In the genomic region with DNA sequence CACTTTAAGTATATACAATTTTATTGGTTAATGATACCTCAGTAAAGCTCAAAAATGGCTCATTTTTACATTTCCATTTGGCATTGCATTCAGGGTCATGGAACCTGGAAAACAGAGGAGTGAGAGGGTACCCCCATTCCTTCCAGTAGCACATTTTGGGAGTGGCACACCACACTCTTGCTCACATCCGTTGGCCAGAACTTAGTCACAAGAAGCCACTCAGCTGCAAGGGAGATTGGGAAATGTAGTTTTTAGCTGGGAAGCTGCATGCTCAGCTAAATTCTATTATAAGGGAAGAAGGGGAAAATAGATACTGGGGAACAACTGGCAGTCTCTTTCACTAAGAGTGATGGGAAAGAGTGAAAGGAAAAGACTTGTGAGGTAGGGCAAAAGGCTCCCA, we compare ENCODE assay signal across 15 cellular contexts.
A peak's percentile ranks its signal among the peaks of the same experiment; 100 is the strongest.
DNase-seq lines count a peak whose midpoint lies in the region; ATAC-seq and TF ChIP-seq lines count a peak whose summit lies in the region.
"Had no signal": no experiment of that assay in that cellular context is flagged by ENCODE, and none has a peak within 500 bp of the region (broad histone marks: within the 10 kb centered on the region; RNA-seq: fewer than 3 reads in every experiment).

No MANE protein-coding gene starts in this region.

- no peak for TF ChIP-seq POLR2A in Peyer's patch (IDR thresholded peaks at IDR 0.05)

- H3K27me3 ChIP-seq in mammary epithelial cell (ENCODE audit: insufficient read depth, low read length) (no peaks in the 10 kb centered on the region), Peyer's patch (no peaks in the 10 kb centered on the region)
- H3K27me3 ChIP-seq: BE2C, dorsolateral prefrontal cortex, tibial artery had no signal

- no peak overlapping the region for H3K4me3 ChIP-seq in mammary epithelial cell (replicated peaks in 1 of 3; ENCODE audit: insufficient read depth in 1 of 3, low read depth in 2 of 3, low read length in 3 of 3)
- H3K4me3 ChIP-seq in Peyer's patch: no peak overlapping the region
- H3K4me3 ChIP-seq: dorsolateral prefrontal cortex, tibial artery had no signal

- peak overlapping the region; percentile 9 for H3K27ac Mint-ChIP-seq in activated T-cell treated with anti-CD3 and anti-CD28 coated beads, Interleukin-2, amount 50 U/mL, for 72 hours
- peak overlapping the region; percentile 51 for H3K27ac Mint-ChIP-seq in progenitor cell of endocrine pancreas
- H3K27ac Mint-ChIP-seq: activated CD4-positive, alpha-beta T cell treated with anti-CD3 and anti-CD28 coated beads, Interleukin-2, amount 10 ng/mL, durations not matched to agents 24 days and 14 days had no signal

- H3K4me2 ChIP-seq in mammary epithelial cell (ENCODE audit: insufficient read depth, low read depth, low read length): no peak overlapping the region

- BruUV-seq in mammary epithelial cell (replicated peaks; lab: Mats Ljungman, UMichigan): no TSS peak

- in situ Hi-C loops in mammary epithelial cell (cut with MboI; ENCODE audit: low sequenced_read_pairs in 2 of 2): no loop called here

- H3K27me3 Mint-ChIP-seq in activated T-cell treated with anti-CD3 and anti-CD28 coated beads, Interleukin-2, amount 50 U/mL, for 72 hours (ENCODE audit: low read depth): no peaks in the 10 kb centered on the region
- H3K27me3 Mint-ChIP-seq in progenitor cell of endocrine pancreas: no peaks in the 10 kb centered on the region

- dilution Hi-C loops in mammary epithelial cell (cut with HindIII; ENCODE audit: low sequenced_read_pairs): no loop called here

- peaks cover 5% of the 10 kb centered on the region for H3K4me1 Mint-ChIP-seq in activated T-cell treated with anti-CD3 and anti-CD28 coated beads, Interleukin-2, amount 50 U/mL, for 72 hours (ENCODE audit: low read depth)
- H3K4me1 Mint-ChIP-seq in progenitor cell of endocrine pancreas (ENCODE audit: low read depth): no peaks in the 10 kb centered on the region

- no peak for ATAC-seq in activated T-cell treated with anti-CD3 and anti-CD28 coated beads, Interleukin-2, amount 50 U/mL, for 72 hours (replicated peaks in 1 of 2)

- no peak overlapping the region for H3K27ac ChIP-seq in mammary epithelial cell (ENCODE audit: insufficient read depth, low read depth, low read length)
- no peak overlapping the region for H3K27ac ChIP-seq in Peyer's patch
- H3K27ac ChIP-seq: dorsolateral prefrontal cortex, tibial artery had no signal

- no peak overlapping the region for H3K4me3 Mint-ChIP-seq in activated T-cell treated with anti-CD3 and anti-CD28 coated beads, Interleukin-2, amount 50 U/mL, for 72 hours
- H3K4me3 Mint-ChIP-seq in progenitor cell of endocrine pancreas (ENCODE audit: low read depth): no peak overlapping the region
- H3K4me3 Mint-ChIP-seq: activated CD4-positive, alpha-beta T cell treated with anti-CD3 and anti-CD28 coated beads, Interleukin-2, amount 10 ng/mL, durations not matched to agents 24 days and 14 days; activated naive CD8-positive, alpha-beta T cell had no signal

- TF ChIP-seq CTCF in mammary epithelial cell (conservative IDR thresholded peaks at IDR 0.05 in 1 of 2, IDR thresholded peaks at IDR 0.05 in 1 of 2; ENCODE audit: extremely low read depth in 1 of 2, insufficient read depth in 1 of 2, low read depth in 1 of 2, low read length in 2 of 2) (no peak), progenitor cell of endocrine pancreas (IDR thresholded peaks at IDR 0.05; ENCODE audit: unreplicated experiment) (no peak), Peyer's patch (IDR thresholded peaks at IDR 0.05) (no peak)

- CTCF ChIA-PET in mammary epithelial cell (lab: Charles Lee; ENCODE audit: low non-redundant PET): no interaction called here

- H2AFZ ChIP-seq in mammary epithelial cell (ENCODE audit: low read depth, low read length): no peak overlapping the region

- H4K20me1 ChIP-seq in mammary epithelial cell (ENCODE audit: insufficient read depth, low read length): no peaks in the 10 kb centered on the region

- no peak overlapping the region for H3K9ac ChIP-seq in mammary epithelial cell (ENCODE audit: insufficient read depth, low read length)

- WGBS in mammary epithelial cell (ENCODE audit: low coverage, missing lambda C conversion rate): 9% methylated on average over 1 of the region's 1 CpG

- intact Hi-C loops in mammary epithelial cell (cut with micrococcal nuclease): no loop called here

- no peaks in the 10 kb centered on the region for H3K36me3 Mint-ChIP-seq in activated T-cell treated with anti-CD3 and anti-CD28 coated beads, Interleukin-2, amount 50 U/mL, for 72 hours (ENCODE audit: insufficient read depth in 2 of 2)
- H3K36me3 Mint-ChIP-seq in progenitor cell of endocrine pancreas (ENCODE audit: insufficient read depth): peaks cover 5% of the 10 kb centered on the region

- H3K9me3 ChIP-seq in mammary epithelial cell (replicated peaks; ENCODE audit: insufficient read depth, low read length): no peaks in the 10 kb centered on the region
- no peaks in the 10 kb centered on the region for H3K9me3 ChIP-seq in Peyer's patch
- H3K9me3 ChIP-seq: BE2C had no signal

- H3K4me1 ChIP-seq in mammary epithelial cell (ENCODE audit: insufficient read depth, low read length): peaks cover 8% of the 10 kb centered on the region
- no peaks in the 10 kb centered on the region for H3K4me1 ChIP-seq in Peyer's patch
- H3K4me1 ChIP-seq: BE2C, tibial artery had no signal

- DNase-seq in activated T-cell treated with anti-CD3 and anti-CD28 coated beads, Interleukin-2, amount 50 U/mL, for 72 hours: no peak
- DNase-seq in activated T-cell treated with anti-CD3 and anti-CD28 coated beads, Interleukin-2, amount 50 U/mL, for 48 hours: no peak
- DNase-seq in NCI-H226 (peak; percentile 31), mammary epithelial cell (peak; percentile 65), progenitor cell of endocrine pancreas (ENCODE audit: low spot score, unreplicated experiment) (no peak), ureter (ENCODE audit: low spot score) (no peak), NCI-H2227 (lab: John Stamatoyannopoulos, UW; ENCODE audit: unreplicated experiment) (no peak), Peyer's patch (no peak)
- DNase-seq: activated CD4-positive, alpha-beta T cell treated with anti-CD3 and anti-CD28 coated beads, Interleukin-2, amount 10 ng/mL, durations not matched to agents 24 days and 14 days; BE2C; dorsolateral prefrontal cortex; retina; SHP77; tibial artery had no signal

- H3K36me3 ChIP-seq in mammary epithelial cell (ENCODE audit: insufficient read depth, low read length): no peaks in the 10 kb centered on the region
- no peaks in the 10 kb centered on the region for H3K36me3 ChIP-seq in Peyer's patch
- H3K36me3 ChIP-seq: BE2C, tibial artery had no signal

- H3K9me3 Mint-ChIP-seq in activated T-cell treated with anti-CD3 and anti-CD28 coated beads, Interleukin-2, amount 50 U/mL, for 72 hours: no peaks in the 10 kb centered on the region
- peaks cover 11% of the 10 kb centered on the region for H3K9me3 Mint-ChIP-seq in progenitor cell of endocrine pancreas (ENCODE audit: low read depth)
- H3K9me3 Mint-ChIP-seq: activated CD4-positive, alpha-beta T cell treated with anti-CD3 and anti-CD28 coated beads, Interleukin-2, amount 10 ng/mL, durations not matched to agents 24 days and 14 days had no signal

- no peaks in the 10 kb centered on the region for H3K79me2 ChIP-seq in mammary epithelial cell (ENCODE audit: insufficient read depth, low read length)

Comparison
In these comparisons a context has a peak if more than half of its experiments do, and no peak if none do; other contexts are left out.
1. DNase-seq: peak in NCI-H226 (single experiment) and mammary epithelial cell (single experiment); none in activated T-cell treated with anti-CD3 and anti-CD28 coated beads, Interleukin-2, amount 50 U/mL, for 72 hours (0 of 2), activated T-cell treated with anti-CD3 and anti-CD28 coated beads, Interleukin-2, amount 50 U/mL, for 48 hours (0 of 2), progenitor cell of endocrine pancreas (single experiment), ureter (single experiment), NCI-H2227 (single experiment) and Peyer's patch (0 of 3).